ENCODE assay signal across 8 cellular contexts in the genomic region with DNA sequence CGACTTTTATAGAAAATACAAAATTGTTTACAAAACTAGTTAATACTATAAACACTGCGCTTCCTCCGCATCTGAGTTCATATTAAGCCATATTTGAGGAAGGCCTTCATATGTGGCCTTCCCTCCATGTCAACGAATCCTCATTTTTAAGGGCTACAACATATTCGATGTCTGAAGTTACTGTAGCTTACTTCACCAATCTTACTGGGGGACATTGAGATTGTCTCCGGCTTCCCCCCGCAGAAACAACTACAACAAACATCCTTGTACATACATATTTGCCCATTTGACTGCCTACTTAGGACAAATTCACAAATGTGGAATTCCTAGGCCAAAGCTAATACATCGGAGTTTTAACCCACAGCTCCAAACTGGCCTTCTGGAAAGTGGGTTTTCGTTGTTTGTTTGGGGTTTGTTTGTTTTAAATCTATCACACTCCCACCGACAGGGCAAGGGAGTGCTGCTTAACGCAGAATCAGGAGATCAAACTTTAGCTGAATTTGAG. TPM values are rescaled to one million over a fixed set of nuclear protein-coding genes. Genes with fewer than 3 reads are reported as not detected.
DNase-seq lines count a peak whose midpoint lies in the region; ATAC-seq, FAIRE-seq and TF ChIP-seq lines count a peak whose summit lies in the region.

No MANE protein-coding gene starts in this region.

- TF ChIP-seq CTCF in LNCaP clone FGC (IDR thresholded peaks at IDR 0.05; ENCODE audit: control insufficient read depth, extremely low read depth, insufficient read depth): no peak
- no peak for TF ChIP-seq CTCF in endodermal cell (conservative IDR thresholded peaks at IDR 0.05)

- peaks cover 8% of the 10 kb centered on the region for H3K4me1 Mint-ChIP-seq in endodermal cell

- peak overlapping the region; percentile 71 for H3K4me3 Mint-ChIP-seq in endodermal cell

- peaks cover 6% of the 10 kb centered on the region for H3K27me3 Mint-ChIP-seq in endodermal cell (ENCODE audit: insufficient read depth)

- no peaks in the 10 kb centered on the region for H3K9me3 Mint-ChIP-seq in endodermal cell

- H3K4ac ChIP-seq in trophoblast cell (ENCODE audit: low read depth, low read length): peak overlapping the region; percentile 52

- H3K79me2 ChIP-seq in trophoblast cell (ENCODE audit: control insufficient read depth, insufficient read depth, low read length, poor library complexity): peaks cover 8% of the 10 kb centered on the region

- H3K27ac Mint-ChIP-seq in endodermal cell: no peak overlapping the region

- H3K23ac ChIP-seq in trophoblast cell (ENCODE audit: low read length): peak overlapping the region; percentile 21

- H3K36me3 ChIP-seq in endodermal cell (ENCODE audit: control insufficient read depth, insufficient read depth, low read length) (peaks cover 12% of the 10 kb centered on the region), trophoblast cell (ENCODE audit: control insufficient read depth in 1 of 2, insufficient read depth in 2 of 2, low read length in 2 of 2) (peaks cover 4 to 10% of the 10 kb centered on the region in 2 experiments)

- no peak for FAIRE-seq in GM12891 (lab: Jason Lieb, UNC)

- peak overlapping the region; percentile 88 for H3K9ac ChIP-seq in endodermal cell (ENCODE audit: extremely low read depth, low read length, poor library complexity, severe bottlenecking)
- peak overlapping the region; percentile 89 for H3K9ac ChIP-seq in trophoblast cell (ENCODE audit: low read length)

- H3K4me1 ChIP-seq in endodermal cell (ENCODE audit: control insufficient read depth, insufficient read depth, low read length) (no peaks in the 10 kb centered on the region), trophoblast cell (ENCODE audit: control insufficient read depth in 1 of 2, insufficient read depth in 2 of 2, low read length in 2 of 2) (peaks cover 3% of the 10 kb centered on the region in 2 experiments)

- H2AFZ ChIP-seq in trophoblast cell (ENCODE audit: insufficient read depth, low read length, poor library complexity): peak overlapping the region; percentile 71

- TF ChIP-seq POLR2A in GM12891 (IDR thresholded peaks at IDR 0.05; ENCODE audit: low read depth, low read length): no peak

- peak; percentile 25 for ATAC-seq in GM18511 (IDR thresholded peaks at IDR 0.05; ENCODE audit: unreplicated experiment)
- ATAC-seq in GM21367 (IDR thresholded peaks at IDR 0.05; ENCODE audit: unreplicated experiment): no peak
- ATAC-seq in GM21529 (IDR thresholded peaks at IDR 0.05; ENCODE audit: unreplicated experiment): no peak

- peak overlapping the region; percentile 67 for H3K14ac ChIP-seq in trophoblast cell (ENCODE audit: low read length)

- peak overlapping the region; percentile 61 for H4K8ac ChIP-seq in trophoblast cell (ENCODE audit: low read depth, low read length)

- 61 to 63% methylated on average over 7 to 11 of the region's 11 CpGs for WGBS in endodermal cell (ENCODE audit: insufficient coverage in 1 of 2, insufficient read length in 1 of 2), 2 experiments
- no CpG with 5 or more reads among the region's 11 CpGs for WGBS in trophoblast cell (ENCODE audit: extremely low coverage, insufficient coverage, insufficient read length)

- H2BK120ac ChIP-seq in trophoblast cell (ENCODE audit: insufficient read depth, low read length, poor library complexity): peak overlapping the region; percentile 85

- H3K18ac ChIP-seq in trophoblast cell (ENCODE audit: low read length): peak overlapping the region; percentile 51

- H3K27me3 ChIP-seq in endodermal cell (ENCODE audit: control insufficient read depth, insufficient read depth, low read length, poor library complexity, severe bottlenecking) (no peaks in the 10 kb centered on the region), trophoblast cell (ENCODE audit: insufficient read depth, low read length) (no peaks in the 10 kb centered on the region)

- peak overlapping the region; percentile 54 for H2BK12ac ChIP-seq in trophoblast cell (ENCODE audit: low read length)

- no peaks in the 10 kb centered on the region for H3K36me3 Mint-ChIP-seq in endodermal cell (ENCODE audit: low read depth)

- peak overlapping the region; percentile 16 for H2BK5ac ChIP-seq in trophoblast cell (ENCODE audit: low read depth, low read length, poor library complexity)

- H3K27ac ChIP-seq in endodermal cell (ENCODE audit: low read depth, low read length): no peak overlapping the region
- peak overlapping the region; percentile 77 for H3K27ac ChIP-seq in trophoblast cell (ENCODE audit: low read depth, low read length)

- H4K12ac ChIP-seq in trophoblast cell (ENCODE audit: low read depth, low read length): peak overlapping the region; percentile 85

- peak overlapping the region; percentile 66 for H4K91ac ChIP-seq in trophoblast cell (ENCODE audit: low read depth, low read length)

- H2AK5ac ChIP-seq in trophoblast cell (ENCODE audit: low read length): no peak overlapping the region

- DNase-seq in LNCaP clone FGC (ENCODE audit: low read depth) (no peak), endodermal cell (no peak), trophoblast cell (no peak), NOMO-1 treated with dmso at 0.1 percent for 144 hours (lab: John Stamatoyannopoulos, UW; ENCODE audit: unreplicated experiment) (no peak), GM12891 (ENCODE audit: insufficient read length, low spot score) (no peak)

- H3K9me3 ChIP-seq in endodermal cell (ENCODE audit: control insufficient read depth, low read length) (no peaks in the 10 kb centered on the region), trophoblast cell (ENCODE audit: insufficient read depth, low read depth, low read length) (no peaks in the 10 kb centered on the region)

- H3K4me3 ChIP-seq in LNCaP clone FGC (ENCODE audit: low read depth, low read length): peak overlapping the region; percentile 81
- peak overlapping the region; percentile 84 for H3K4me3 ChIP-seq in endodermal cell (ENCODE audit: low read length)
- peak overlapping the region; percentile 63 for H3K4me3 ChIP-seq in trophoblast cell (ENCODE audit: low read depth, low read length)

- peaks cover 11% of the 10 kb centered on the region for H3K79me1 ChIP-seq in trophoblast cell (ENCODE audit: low read length)

- H3K4me2 ChIP-seq in trophoblast cell (ENCODE audit: low read length): peak overlapping the region; percentile 80

TF ChIP-seq in GM12891, 5 proteins besides CTCF, POLR2A, EP300 and RAD21:
- no peak for TF ChIP-seq POU2F2 (IDR thresholded peaks at IDR 0.05; ENCODE audit: low read depth, low read length)
- no peak for TF ChIP-seq PAX5 (IDR thresholded peaks at IDR 0.05; ENCODE audit: insufficient read depth, low read length, severe bottlenecking)
- no peak for TF ChIP-seq POLR2AphosphoS5 (IDR thresholded peaks at IDR 0.05; ENCODE audit: low read depth, low read length)
- TF ChIP-seq SPI1 (IDR thresholded peaks at IDR 0.05; ENCODE audit: low read depth, low read length): no peak
- no peak for TF ChIP-seq TAF1 (IDR thresholded peaks at IDR 0.05; ENCODE audit: low read depth, low read length)

RNA-seq across cellular contexts. Expression of a gene that starts 0.6 kb away (rescaled TPM):
- total RNA-seq in endodermal cell: 10 to 100 TPM; 19.3 to 39.3 TPM
- 17.2 TPM for polyA plus RNA-seq in endodermal cell (2013, experiment 1 of 2)
- polyA plus RNA-seq in endodermal cell (2013, experiment 2 of 2): 17.8 TPM
- 59.7 and 64.1 TPM in 2 replicates for polyA plus RNA-seq in trophoblast cell (2013)
- polyA plus RNA-seq in GM12891 (2012; ENCODE audit: low read depth, missing spikeins): 5.2 TPM

RNA-seq across cellular contexts. Expression of a gene that starts 10.4 kb away (rescaled TPM):
- total RNA-seq in endodermal cell: under 1 TPM; 0.13 to 0.53 TPM
- polyA plus RNA-seq in endodermal cell (2013, experiment 1 of 2): not detected
- 0.04 TPM for polyA plus RNA-seq in endodermal cell (2013, experiment 2 of 2)
- 1.5 and 1.6 TPM in 2 replicates for polyA plus RNA-seq in trophoblast cell (2013)
- polyA plus RNA-seq in GM12891 (2012; ENCODE audit: low read depth, missing spikeins): 10.3 TPM
